Comparison of ENCODE assay signal across 26 cellular contexts in genomic region chrX:110646386-110646785, GRCh38.
DNase-seq lines count a peak whose midpoint lies in the region; ATAC-seq, FAIRE-seq and TF ChIP-seq lines count a peak whose summit lies in the region.
"Had no signal": no experiment of that assay in that cellular context is flagged by ENCODE, and none has a peak within 500 bp of the region (broad histone marks: within the 10 kb centered on the region; RNA-seq: fewer than 3 reads in every experiment).

No MANE protein-coding gene starts in this region.

- no peak overlapping the region for H4K8ac ChIP-seq in IMR-90 (ENCODE audit: low read depth in 2 of 2, low read length in 2 of 2)

- no peaks in the 10 kb centered on the region for H3K79me2 ChIP-seq in K562 (ENCODE audit: control insufficient read depth, insufficient read depth, low read length)

- BruUV-seq in IMR-90 (replicated peaks; lab: Mats Ljungman, UMichigan) (no TSS peak), K562 (replicated peaks; lab: Mats Ljungman, UMichigan) (no TSS peak)

- no peaks in the 10 kb centered on the region for H3K79me1 ChIP-seq in IMR-90 (ENCODE audit: low read depth in 1 of 2, low read length in 2 of 2)

- H3K4me3 ChIP-seq in A549 (no peak overlapping the region), IMR-90 (ENCODE audit: insufficient read depth, low read depth, low read length) (no peak overlapping the region), K562 (no peak overlapping the region)
- H3K4me3 ChIP-seq: BLaER1, GM12878 had no signal

- H3K9me3 ChIP-seq in A549 (no peaks in the 10 kb centered on the region), IMR-90 (ENCODE audit: control insufficient read depth, insufficient read depth, low read length) (no peaks in the 10 kb centered on the region), K562 (replicated peaks; ENCODE audit: control insufficient read depth, insufficient read depth, low read depth, low read length) (no peaks in the 10 kb centered on the region)
- H3K9me3 ChIP-seq: BE2C had no signal

- no peak overlapping the region for H4K91ac ChIP-seq in IMR-90 (ENCODE audit: insufficient read depth, low read depth, low read length)

- no peak overlapping the region for H3K23ac ChIP-seq in IMR-90 (ENCODE audit: low read depth, low read length)

- no peak overlapping the region for H2AFZ ChIP-seq in IMR-90 (replicated peaks; ENCODE audit: low read length, poor library complexity)
- H2AFZ ChIP-seq in K562 (ENCODE audit: low read depth, low read length), result no peak overlapping the region

- no peak overlapping the region for H2AK5ac ChIP-seq in IMR-90 (ENCODE audit: low read depth, low read length)

- H3K27ac ChIP-seq in A549, result no peak overlapping the region
- H3K27ac ChIP-seq in IMR-90 (ENCODE audit: insufficient read depth, low read length), result no peak overlapping the region
- H3K27ac ChIP-seq in K562 (ENCODE audit: extremely low read depth, low read depth, low read length), result no peak overlapping the region
- H3K27ac ChIP-seq: BLaER1 had no signal

- no peak overlapping the region for H3K14ac ChIP-seq in IMR-90 (replicated peaks; ENCODE audit: low read depth, low read length)

- CTCF ChIA-PET in A549 (lab: Yijun Ruan, JAX), result interaction anchor here (1.2 kb wide), 1 partner anchor 19 kb away, joined by 4 read pairs; no protein-coding TSS in a partner anchor
- CTCF ChIA-PET in IMR-90 (lab: Yijun Ruan, JAX), result no interaction called here
- CTCF ChIA-PET in K562 (lab: Yijun Ruan, JAX; ENCODE audit: low intra/inter-chr PET ratio), result no interaction called here

- H3K56ac ChIP-seq in IMR-90 (ENCODE audit: extremely low read depth, insufficient read depth, low read length), result no peak overlapping the region

- H2BK120ac ChIP-seq in IMR-90 (ENCODE audit: low read depth, low read length), result no peak overlapping the region

- TF ChIP-seq EP300 in A549 (IDR thresholded peaks at IDR 0.05) (no peak), K562 (IDR thresholded peaks at IDR 0.05; ENCODE audit: low read length) (no peak)

- H3K36me3 ChIP-seq in IMR-90 (ENCODE audit: control insufficient read depth, insufficient read depth, low read length) (no peaks in the 10 kb centered on the region), K562 (ENCODE audit: control insufficient read depth, insufficient read depth, low read length) (no peaks in the 10 kb centered on the region)
- H3K36me3 ChIP-seq: BE2C, BLaER1 had no signal

- H4K5ac ChIP-seq in IMR-90 (ENCODE audit: low read depth, low read length), result no peak overlapping the region

- TF ChIP-seq RAD21 in A549 (conservative IDR thresholded peaks at IDR 0.05 in 1 of 2, IDR thresholded peaks at IDR 0.05 in 1 of 2) (no peak), IMR-90 (IDR thresholded peaks at IDR 0.05; ENCODE audit: low read length) (no peak), K562 (CRISPR knock-in tag; conservative IDR thresholded peaks at IDR 0.05 in 1 of 2, IDR thresholded peaks at IDR 0.05 in 1 of 2) (no peak)

- DNase-seq in A549 (ENCODE audit: low read depth in 1 of 2, low spot score in 1 of 2) (no peak), IMR-90 (no peak), K562 (ENCODE audit: extremely low read depth in 1 of 4, low spot score in 3 of 4) (no peak), NCI-H2107 (lab: John Stamatoyannopoulos, UW) (no peak), T-helper 2 cell (no peak), ACHN (no peak)
- DNase-seq: 8988T; BE2C; C1 segment of cervical spinal cord; CD4-positive, alpha-beta memory T cell; CD4-positive, CD25-positive, alpha-beta regulatory T cell; CD8-positive, alpha-beta memory T cell; COR-L47; DMS 273 treated with DMSO at 0.1 percent for 48 hours; DMS153; DMS53; DMS79; DND-41; EL; GDM1 had no signal

- H3K4me1 ChIP-seq in A549 (no peaks in the 10 kb centered on the region), IMR-90 (ENCODE audit: control insufficient read depth, insufficient read depth, low read length) (no peaks in the 10 kb centered on the region), K562 (replicated peaks in 1 of 2; ENCODE audit: control insufficient read depth in 2 of 2, insufficient read depth in 2 of 2, low read length in 2 of 2) (no peaks in the 10 kb centered on the region)
- H3K4me1 ChIP-seq: BE2C, BLaER1 had no signal

- FAIRE-seq in A549 (lab: Jason Lieb, UNC), result no peak
- no peak for FAIRE-seq in K562 (lab: Jason Lieb, UNC)
- FAIRE-seq: A204.1, GM12878, GM12892, GM18507, GM19239 had no signal

- 0% methylated on average over 1 of the region's 1 CpG for WGBS in A549 (ENCODE audit: missing lambda C conversion rate)
- WGBS in IMR-90 (ENCODE audit: extremely low coverage in 2 of 2, insufficient read length in 1 of 2), 2 experiments, result no CpG with 5 or more reads among the region's 1 CpG
- WGBS in K562 (ENCODE audit: insufficient coverage, low coverage, missing lambda C conversion rate), result 8% methylated on average over 1 of the region's 1 CpG

- H3K4me2 ChIP-seq in A549 (no peak overlapping the region), IMR-90 (ENCODE audit: low read depth, low read length) (no peak overlapping the region), K562 (ENCODE audit: insufficient read depth, low read length) (no peak overlapping the region)
- H3K4me2 ChIP-seq: BLaER1 had no signal

- H3K9me1 ChIP-seq in IMR-90 (ENCODE audit: insufficient read depth, low read length) (no peaks in the 10 kb centered on the region), K562 (ENCODE audit: control insufficient read depth, insufficient read depth, low read length) (no peaks in the 10 kb centered on the region)

- H3K9ac ChIP-seq in IMR-90 (ENCODE audit: low read depth, low read length) (no peak overlapping the region), K562 (ENCODE audit: insufficient read depth in 1 of 2, low read depth in 2 of 2, low read length in 2 of 2) (no peak overlapping the region)
- H3K9ac ChIP-seq: BLaER1 had no signal

- intact Hi-C loops in IMR-90 (cut with micrococcal nuclease) (no loop called here), K562 (cut with micrococcal nuclease) (no loop called here)

- no peak overlapping the region for H2BK15ac ChIP-seq in IMR-90 (ENCODE audit: low read depth, low read length)

- no peak overlapping the region for H2AK9ac ChIP-seq in IMR-90 (replicated peaks; ENCODE audit: low read depth, low read length, poor library complexity)

- TF ChIP-seq CTCF in A549 (IDR thresholded peaks at IDR 0.05) (no peak), IMR-90 (conservative IDR thresholded peaks at IDR 0.05; ENCODE audit: low read depth, low read length) (no peak), K562 (IDR thresholded peaks at IDR 0.05 in 2 of 3, conservative IDR thresholded peaks at IDR 0.05 in 1 of 3; ENCODE audit: insufficient read depth in 2 of 3, low read depth in 1 of 3, low read length in 3 of 3) (no peak)

- no peak overlapping the region for H3K18ac ChIP-seq in IMR-90 (ENCODE audit: low read depth, low read length)

- dilution Hi-C loops in IMR-90 (cut with HindIII; ENCODE audit: low sequenced_read_pairs, unreplicated experiment), result no loop called here

- POLR2A ChIA-PET in A549 (lab: Yijun Ruan, JAX), result no interaction called here
- POLR2A ChIA-PET in IMR-90 (lab: Charles Lee; ENCODE audit: unreplicated experiment), result no interaction called here
- POLR2A ChIA-PET in K562 (lab: Yijun Ruan, JAX), result no interaction called here

- no peaks in the 10 kb centered on the region for H4K20me1 ChIP-seq in IMR-90 (ENCODE audit: insufficient read depth, low read length)
- H4K20me1 ChIP-seq in K562 (replicated peaks; ENCODE audit: control insufficient read depth, insufficient read depth, low read length), result no peaks in the 10 kb centered on the region
- H4K20me1 ChIP-seq: BLaER1 had no signal

- in situ Hi-C loops in IMR-90 (cut with MboI; ENCODE audit: low sequenced_read_pairs) (no loop called here), K562 (cut with MboI) (no loop called here), ACHN (cut with HindIII; ENCODE audit: low pct_ligation_motif_present, low pct_unique_long_range_greater_than_20kb, low sequenced_read_pairs) (no loop called here)

- H3K27me3 ChIP-seq in IMR-90 (ENCODE audit: control insufficient read depth, insufficient read depth, low read length), result no peaks in the 10 kb centered on the region
- H3K27me3 ChIP-seq in K562 (ENCODE audit: control insufficient read depth in 2 of 2, insufficient read depth in 2 of 2, low read length in 2 of 2), result no peaks in the 10 kb centered on the region
- H3K27me3 ChIP-seq: BE2C had no signal

- H2BK20ac ChIP-seq in IMR-90 (ENCODE audit: low read depth, low read length), result no peak overlapping the region

- H3K4ac ChIP-seq in IMR-90 (ENCODE audit: low read depth, low read length), result no peak overlapping the region

- no peak for TF ChIP-seq POLR2A in A549 (IDR thresholded peaks at IDR 0.05; ENCODE audit: low read length)
- TF ChIP-seq POLR2A in IMR-90 (IDR thresholded peaks at IDR 0.05; ENCODE audit: low read depth, low read length), result no peak
- TF ChIP-seq POLR2A in K562 (conservative IDR thresholded peaks at IDR 0.05), result no peak

- ATAC-seq in A549, result no peak
- ATAC-seq in IMR-90 (ENCODE audit: low read depth), result no peak
- ATAC-seq in K562, result no peak
- ATAC-seq: GM12878 had no signal

- H2BK5ac ChIP-seq in IMR-90 (ENCODE audit: low read depth, low read length, poor library complexity, severe bottlenecking), result no peak overlapping the region

TF ChIP-seq in A549, 52 proteins besides CTCF, POLR2A, EP300 and RAD21:
- TF ChIP-seq HDAC2 (IDR thresholded peaks at IDR 0.05), result no peak
- peak; percentile 18 for TF ChIP-seq MAFK (IDR thresholded peaks at IDR 0.05; ENCODE audit: partially characterized antibody)

TF ChIP-seq in IMR-90, 13 proteins besides CTCF, POLR2A, EP300 and RAD21:
- TF ChIP-seq MAFK (IDR thresholded peaks at IDR 0.05; ENCODE audit: low read depth, low read length), result peak; percentile 66
- TF ChIP-seq MAZ (IDR thresholded peaks at IDR 0.05; ENCODE audit: borderline replicate concordance, low read depth, low read length), result no peak

TF ChIP-seq in K562, 482 proteins besides CTCF, POLR2A, EP300 and RAD21:
- peak; percentile 31; the same call in 1 of the 2 replicates for TF ChIP-seq C11orf30 (IDR thresholded peaks at IDR 0.05; ENCODE audit: low read depth)
- TF ChIP-seq ZNF316 (IDR thresholded peaks at IDR 0.05), result peak; percentile 56
- no peak for TF ChIP-seq PHF20 (IDR thresholded peaks at IDR 0.05; ENCODE audit: partially characterized antibody)

Comparison
In these comparisons a context has a peak if more than half of its experiments do, and no peak if none do; other contexts are left out.
1. Of the 35 proteins assayed by ChIP-seq in both K562 and A549: peak only in K562: none; only in A549: MAFK; in both: none; in neither: 34.